In genomic region chr3:140530603-140531002, GRCh38 we compare ENCODE assay signal across 22 cellular contexts.
"Had no signal": no experiment of that assay in that cellular context is flagged by ENCODE, and none has a peak within 500 bp of the region (broad histone marks: within the 10 kb centered on the region; RNA-seq: fewer than 3 reads in every experiment).

No MANE protein-coding gene starts in this region.

- H3K36me3 ChIP-seq: colonic mucosa, left ventricle myocardium inferior, transverse colon had no signal

- H3K36me3 Mint-ChIP-seq: activated CD4-positive, alpha-beta memory T cell treated with anti-CD3 and anti-CD28 coated beads for 36 hours; activated CD8-positive, alpha-beta memory T cell treated with anti-CD3 and anti-CD28 coated beads, Interleukin-2, amount 10 ng/mL, durations not matched to agents 7 days and 5 days; memory B cell had no signal

- H3K27me3 ChIP-seq: colonic mucosa, transverse colon had no signal

- H3K4me1 ChIP-seq: colonic mucosa, transverse colon had no signal

- H3K4me3 Mint-ChIP-seq: activated CD4-positive, alpha-beta memory T cell treated with anti-CD3 and anti-CD28 coated beads for 36 hours; activated CD8-positive, alpha-beta memory T cell treated with anti-CD3 and anti-CD28 coated beads, Interleukin-2, amount 10 ng/mL, durations not matched to agents 7 days and 5 days; activated naive CD4-positive, alpha-beta T cell treated with anti-CD3 and anti-CD28 coated beads for 36 hours; activated naive CD8-positive, alpha-beta T cell treated with anti-CD3 and anti-CD28 coated beads, Interleukin-2, amount 50 U/mL, for 24 hours; memory B cell; nephron had no signal

- DNase-seq: activated CD4-positive, alpha-beta memory T cell treated with anti-CD3 and anti-CD28 coated beads for 36 hours; activated CD4-positive, alpha-beta T cell treated with anti-CD3 and anti-CD28 coated beads for 1 hour; activated CD8-positive, alpha-beta memory T cell treated with anti-CD3 and anti-CD28 coated beads, Interleukin-2, amount 10 ng/mL, durations not matched to agents 7 days and 5 days; activated naive CD4-positive, alpha-beta T cell treated with anti-CD3 and anti-CD28 coated beads for 36 hours; activated naive CD8-positive, alpha-beta T cell treated with anti-CD3 and anti-CD28 coated beads, Interleukin-2, amount 50 U/mL, for 24 hours; activated T-cell treated with anti-CD3 and anti-CD28 coated beads, Interleukin-2, amount 50 U/mL, for 1 hour; central memory CD4-positive, alpha-beta T cell; colonic mucosa; islet precursor cell; left ventricle myocardium inferior; occipital lobe; right cardiac atrium; small intestine; stimulated activated CD4-positive, alpha-beta T cell treated with anti-CD3 and anti-CD28 coated beads, Interleukin-4, amount 100 ng/mL, for 4 hours; stimulated activated CD8-positive, alpha-beta memory T cell treated with anti-CD3 and anti-CD28 coated beads, Interleukin-4, amount 100 ng/mL, for 48 hours; stimulated activated naive CD4-positive, alpha-beta T cell treated with Interleukin-2 at 50 U/mL for 16 hours; substantia nigra; transverse colon had no signal

- H3K9me3 Mint-ChIP-seq: activated CD4-positive, alpha-beta memory T cell treated with anti-CD3 and anti-CD28 coated beads for 36 hours; activated naive CD8-positive, alpha-beta T cell treated with anti-CD3 and anti-CD28 coated beads, Interleukin-2, amount 50 U/mL, for 24 hours; activated T-helper 2 cell treated with anti-CD3 and anti-CD28 coated beads, Interferon-gamma antibody, Interleukin-2, Interleukin-4, amounts not matched to agents 10 μg/mL and 5 μg/mL and 100 μg/mL, durations not matched to agents 14 hours and 24 hours and 36 hours had no signal

- H3K4me1 Mint-ChIP-seq: activated CD8-positive, alpha-beta memory T cell treated with anti-CD3 and anti-CD28 coated beads, Interleukin-2, amount 10 ng/mL, durations not matched to agents 7 days and 5 days; activated naive CD8-positive, alpha-beta T cell treated with anti-CD3 and anti-CD28 coated beads, Interleukin-2, amount 50 U/mL, for 24 hours; memory B cell had no signal

- H3K27ac ChIP-seq: colonic mucosa, left ventricle myocardium inferior, transverse colon had no signal

- H3K9me3 ChIP-seq: colonic mucosa, transverse colon had no signal

- H3K27ac Mint-ChIP-seq: activated CD4-positive, alpha-beta memory T cell treated with anti-CD3 and anti-CD28 coated beads for 36 hours; activated CD8-positive, alpha-beta memory T cell treated with anti-CD3 and anti-CD28 coated beads, Interleukin-2, amount 10 ng/mL, durations not matched to agents 7 days and 5 days; activated naive CD4-positive, alpha-beta T cell treated with anti-CD3 and anti-CD28 coated beads for 36 hours; activated naive CD8-positive, alpha-beta T cell treated with anti-CD3 and anti-CD28 coated beads, Interleukin-2, amount 50 U/mL, for 24 hours; activated T-helper 2 cell treated with anti-CD3 and anti-CD28 coated beads, Interferon-gamma antibody, Interleukin-2, Interleukin-4, amounts not matched to agents 10 μg/mL and 5 μg/mL and 100 μg/mL, durations not matched to agents 14 hours and 24 hours and 36 hours; memory B cell; progenitor cell of endocrine pancreas had no signal

- H3K4me3 ChIP-seq: colonic mucosa, left ventricle myocardium inferior, transverse colon had no signal

- ATAC-seq: activated CD8-positive, alpha-beta memory T cell treated with anti-CD3 and anti-CD28 coated beads, Interleukin-2, amount 10 ng/mL, durations not matched to agents 7 days and 5 days; activated naive CD8-positive, alpha-beta T cell treated with anti-CD3 and anti-CD28 coated beads, Interleukin-2, amount 50 U/mL, for 24 hours had no signal

- H3K27me3 Mint-ChIP-seq: activated CD4-positive, alpha-beta memory T cell treated with anti-CD3 and anti-CD28 coated beads for 36 hours; activated CD8-positive, alpha-beta memory T cell treated with anti-CD3 and anti-CD28 coated beads, Interleukin-2, amount 10 ng/mL, durations not matched to agents 7 days and 5 days; activated naive CD8-positive, alpha-beta T cell treated with anti-CD3 and anti-CD28 coated beads, Interleukin-2, amount 50 U/mL, for 24 hours; progenitor cell of endocrine pancreas had no signal
